In genomic region chr16:67430504-67431076, GRCh38 we compare ENCODE assay signal across 6 cellular contexts.
DNase-seq lines count a peak whose midpoint lies in the region; ATAC-seq and TF ChIP-seq lines count a peak whose summit lies in the region.

No MANE protein-coding gene starts in this region.

- no peak for ATAC-seq in GM21619 (IDR thresholded peaks at IDR 0.05; ENCODE audit: unreplicated experiment)

- peak overlapping the region; percentile 19 to 30 for H3K4me3 ChIP-seq in foreskin fibroblast (ENCODE audit: low read depth in 1 of 2, low read length in 2 of 2)

- DNase-seq in COR-L47 (lab: John Stamatoyannopoulos, UW) (peak; percentile 57), SW480 (ENCODE audit: low spot score) (peak; percentile 47), foreskin fibroblast (no peak), cerebellar nuclear complex (lab: John Stamatoyannopoulos, UW) (no peak)
- peak; percentile 37 to 52 for DNase-seq in stimulated activated CD4-positive, alpha-beta T cell treated with anti-CD3 and anti-CD28 coated beads, Interleukin-2, amount 100 ng/mL, for 24 hours

- TF ChIP-seq CTCF in foreskin fibroblast (IDR thresholded peaks at IDR 0.05; ENCODE audit: low read depth, low read length): no peak

Comparison
In these comparisons a context has a peak if more than half of its experiments do, and no peak if none do; other contexts are left out.
1. DNase-seq: peak in COR-L47 (single experiment), SW480 (single experiment) and stimulated activated CD4-positive, alpha-beta T cell treated with anti-CD3 and anti-CD28 coated beads, Interleukin-2, amount 100 ng/mL, for 24 hours (2 of 2); none in foreskin fibroblast (0 of 2) and cerebellar nuclear complex (0 of 2).